22 cellular contexts compared by ENCODE assay signal in the genomic region with DNA sequence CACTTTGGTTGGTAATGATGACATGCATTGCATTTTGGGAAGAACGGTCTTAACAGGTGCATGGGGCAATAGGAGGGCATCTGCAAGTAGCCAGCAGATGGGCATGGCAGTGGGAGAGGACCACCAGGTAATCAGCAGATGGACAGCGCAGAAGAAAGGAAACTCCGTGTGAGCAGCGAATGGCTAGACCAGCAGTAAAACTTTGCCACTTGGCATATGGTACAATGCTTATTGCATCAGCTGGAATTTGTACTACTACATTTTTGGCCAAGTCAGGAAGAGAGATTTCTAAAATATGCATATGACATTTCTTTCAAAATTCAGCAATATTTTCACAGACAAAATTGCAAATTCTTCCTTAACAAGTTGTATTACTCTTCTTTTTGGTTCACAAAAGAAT.
"Had no signal": no experiment of that assay in that cellular context is flagged by ENCODE, and none has a peak within 500 bp of the region (broad histone marks: within the 10 kb centered on the region; RNA-seq: fewer than 3 reads in every experiment).

No MANE protein-coding gene starts in this region.

- H3K4me1 ChIP-seq: foreskin keratinocyte, parathyroid adenoma, psoas muscle, sigmoid colon, testis, tibial nerve, upper lobe of right lung, vagina had no signal

- H3K27ac ChIP-seq: coronary artery, dorsolateral prefrontal cortex, foreskin keratinocyte, parathyroid adenoma, psoas muscle, sigmoid colon, skin epidermis, testis, tibial nerve, upper lobe of right lung, vagina had no signal

- DNase-seq: effector CD8-positive, alpha-beta T cell; foreskin keratinocyte; immature natural killer cell; kidney; left cardiac atrium; left ventricle myocardium superior; mesendoderm; naive B cell; psoas muscle; sigmoid colon; stimulated activated CD4-positive, alpha-beta T cell treated with anti-CD3 and anti-CD28 coated beads, Interleukin-2, amount 100 ng/mL, for 24 hours; stimulated activated CD4-positive, alpha-beta T cell treated with anti-CD3 and anti-CD28 coated beads, Interleukin-4, amount 100 ng/mL, for 4 hours; stimulated activated naive B cell treated with anti-CD40 and anti-IgM and Interleukin-4, amounts not matched to agents 10 μg/mL and 1 μg/mL and 100 μg/mL, for 72 hours; stimulated activated naive CD8-positive, alpha-beta T cell treated with anti-CD3 and anti-CD28 coated beads, Interleukin-15, amount 100 ng/mL, for 72 hours; testis; upper lobe of right lung had no signal

- ATAC-seq: foreskin keratinocyte; left cardiac atrium; left ventricle myocardium superior; psoas muscle; stimulated activated naive B cell treated with anti-CD40 and anti-IgM and Interleukin-4, amounts not matched to agents 10 μg/mL and 1 μg/mL and 100 μg/mL, for 72 hours; stimulated activated naive CD8-positive, alpha-beta T cell treated with anti-CD3 and anti-CD28 coated beads, Interleukin-15, amount 100 ng/mL, for 72 hours; upper lobe of right lung had no signal

- H3K36me3 ChIP-seq: sigmoid colon, tibial nerve, upper lobe of right lung, vagina had no signal

- H3K4me3 ChIP-seq: coronary artery, dorsolateral prefrontal cortex, psoas muscle, sigmoid colon, skin epidermis, testis, tibial nerve, upper lobe of right lung, vagina had no signal

- H3K9me3 ChIP-seq: psoas muscle, sigmoid colon, testis, tibial nerve, upper lobe of right lung, vagina had no signal

- H3K27me3 ChIP-seq: dorsolateral prefrontal cortex, foreskin keratinocyte, sigmoid colon, testis, tibial nerve, upper lobe of right lung, vagina had no signal
